In genomic region chr21:32559004-32559610, GRCh38 we compare ENCODE assay signal across 1 cellular context.
TF ChIP-seq lines count a peak whose summit lies in the region.

No MANE protein-coding gene starts in this region.

TF ChIP-seq in H1, 55 proteins besides CTCF, POLR2A, EP300 and RAD21:
- TF ChIP-seq MAFK (IDR thresholded peaks at IDR 0.05; ENCODE audit: low read depth, low read length) (no peak), YY1 (IDR thresholded peaks at IDR 0.05; ENCODE audit: low read depth, low read length) (peak; percentile 45; the same call in 1 of the 2 replicates), CHD7 (IDR thresholded peaks at IDR 0.05; ENCODE audit: insufficient replicate concordance, low read length) (no peak)
